Comparison of ENCODE assay signal across 11 cellular contexts in the genomic region with DNA sequence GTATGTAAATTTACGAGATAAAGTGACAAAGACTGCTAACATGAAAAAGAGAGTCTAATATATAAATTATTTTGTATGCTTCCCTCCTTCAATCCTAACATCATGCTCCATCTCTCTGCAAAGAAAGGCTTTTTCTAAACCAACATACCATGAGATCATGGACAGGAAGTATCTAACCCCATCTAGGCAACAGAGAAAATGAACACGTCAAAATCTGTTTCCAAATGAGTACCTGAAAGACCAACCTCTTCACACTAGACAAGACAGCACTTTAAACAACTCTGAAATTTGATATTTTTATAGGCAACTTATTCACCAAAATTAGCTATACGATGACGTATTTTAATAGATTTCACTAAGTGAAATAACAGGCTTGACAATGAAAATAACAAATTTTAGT. TPM values are rescaled to one million over a fixed set of nuclear protein-coding genes. Genes with fewer than 3 reads are reported as not detected.
A peak's percentile ranks its signal among the peaks of the same experiment; 100 is the strongest.
DNase-seq lines count a peak whose midpoint lies in the region; ATAC-seq, FAIRE-seq and TF ChIP-seq lines count a peak whose summit lies in the region.
"Had no signal": no experiment of that assay in that cellular context is flagged by ENCODE, and none has a peak within 500 bp of the region (broad histone marks: within the 10 kb centered on the region; RNA-seq: fewer than 3 reads in every experiment).

No MANE protein-coding gene starts in this region.

- H3K4me3 Mint-ChIP-seq in osteocyte (ENCODE audit: unreplicated experiment), result no peak overlapping the region

- H3K4me1 ChIP-seq in HepG2 (ENCODE audit: insufficient read depth, low read length) (peaks cover 23% of the 10 kb centered on the region), right lobe of liver (peaks cover 0 to 25% (median 8%) of the 10 kb centered on the region in 4 donors), thoracic aorta (ENCODE audit: control insufficient read depth in 1 of 2, low read depth in 2 of 2) (peaks cover 0 to 18% of the 10 kb centered on the region in 2 donors)

- no peak overlapping the region for H3K9ac ChIP-seq in HepG2 (ENCODE audit: insufficient read depth, low read depth, low read length)

- H3K4me2 ChIP-seq in HepG2 (ENCODE audit: low read depth, low read length), result no peak overlapping the region

- ATAC-seq in HepG2, result no peak
- ATAC-seq in right lobe of liver, result no peak
- ATAC-seq in GM21786 (IDR thresholded peaks at IDR 0.05; ENCODE audit: unreplicated experiment), result peak; percentile 88
- ATAC-seq in HG03469 (IDR thresholded peaks at IDR 0.05; ENCODE audit: unreplicated experiment), result peak; percentile 44
- no peak for ATAC-seq in thoracic aorta (ENCODE audit: insufficient number of reproducible peaks, low FRiP score, low read depth)
- ATAC-seq in HG02798 (IDR thresholded peaks at IDR 0.05; ENCODE audit: poor library complexity, unreplicated experiment), result no peak

- H3K79me2 ChIP-seq in HepG2 (ENCODE audit: insufficient read depth, low read length), result peaks cover 79% of the 10 kb centered on the region

- TF ChIP-seq EP300 in HepG2 (IDR thresholded peaks at IDR 0.05; ENCODE audit: low read depth in 2 of 2, low read length in 2 of 2) (no peak), HepG2 (CRISPR knock-in tag; IDR thresholded peaks at IDR 0.05; ENCODE audit: borderline replicate concordance) (no peak)

- H4K20me1 ChIP-seq in HepG2 (ENCODE audit: insufficient read depth, low read length), result peaks cover 71% of the 10 kb centered on the region

- H3K4me1 Mint-ChIP-seq in osteocyte (ENCODE audit: unreplicated experiment), result no peaks in the 10 kb centered on the region

- no TSS peak for BruUV-seq in HepG2 (replicated peaks; lab: Mats Ljungman, UMichigan)

- TF ChIP-seq POLR2A in HepG2 (IDR thresholded peaks at IDR 0.05; ENCODE audit: insufficient read depth in 1 of 2, low read depth in 2 of 2, low read length in 2 of 2) (no peak), right lobe of liver (IDR thresholded peaks at IDR 0.05) (no peak)

- FAIRE-seq in HepG2 (lab: Jason Lieb, UNC) (no peak), urothelium cell line (lab: Jason Lieb, UNC) (no peak)

- POLR2A ChIA-PET in HepG2 (lab: Yijun Ruan, JAX), result no interaction called here

- H3K9me3 ChIP-seq in HepG2 (ENCODE audit: low read length), result no peaks in the 10 kb centered on the region
- no peaks in the 10 kb centered on the region for H3K9me3 ChIP-seq in right lobe of liver
- H3K9me3 ChIP-seq in thoracic aorta, result no peaks in the 10 kb centered on the region

- no peaks in the 10 kb centered on the region for H3K36me3 Mint-ChIP-seq in osteocyte (ENCODE audit: unreplicated experiment)

- intact Hi-C loops in HepG2 (cut with micrococcal nuclease; ENCODE audit: unreplicated experiment) (no loop called here), right lobe of liver (cut with DNase I) (no loop called here)

- H3K27me3 Mint-ChIP-seq in osteocyte (ENCODE audit: unreplicated experiment), result peaks cover 6% of the 10 kb centered on the region

- in situ Hi-C loops in HepG2 (cut with HindIII; ENCODE audit: extremely low pct_ligation_motif_present, low pct_unique_long_range_greater_than_20kb), result no loop called here

- H3K9me3 Mint-ChIP-seq in osteocyte (ENCODE audit: unreplicated experiment), result no peaks in the 10 kb centered on the region

- no peak for TF ChIP-seq RAD21 in HepG2 (CRISPR knock-in tag; IDR thresholded peaks at IDR 0.05)

- H3K27ac Mint-ChIP-seq in osteocyte (ENCODE audit: unreplicated experiment), result no peak overlapping the region

- no peak overlapping the region for H3K4me3 ChIP-seq in HepG2 (replicated peaks in 1 of 3; ENCODE audit: insufficient read depth in 1 of 3, low read depth in 2 of 3, low read length in 3 of 3)
- H3K4me3 ChIP-seq in right lobe of liver, result no peak overlapping the region
- peak overlapping the region; percentile 48 for H3K4me3 ChIP-seq in thoracic aorta
- H3K4me3 ChIP-seq: SK-N-MC had no signal

- H2AFZ ChIP-seq in HepG2 (ENCODE audit: low read length), result no peak overlapping the region

- H3K36me3 ChIP-seq in HepG2 (replicated peaks in 1 of 2; ENCODE audit: control insufficient read depth in 1 of 2, insufficient read depth in 2 of 2, low read length in 2 of 2) (peaks cover 20 to 82% of the 10 kb centered on the region in 2 experiments), right lobe of liver (no peaks in the 10 kb centered on the region), thoracic aorta (no peaks in the 10 kb centered on the region)

- no peak for DNase-seq in HepG2 (ENCODE audit: low spot score)
- no peak for DNase-seq in right lobe of liver
- no peak for DNase-seq in thoracic aorta (ENCODE audit: low spot score)
- DNase-seq in osteocyte (ENCODE audit: extremely low spot score, unreplicated experiment), result no peak
- no peak for DNase-seq in urothelium cell line (ENCODE audit: low spot score)
- DNase-seq: kidney, NCI-H187 treated with DMSO at 0.1 percent for 48 hours had no signal

- no peak for TF ChIP-seq CTCF in HepG2 (CRISPR knock-in tag; IDR thresholded peaks at IDR 0.05)
- no peak for TF ChIP-seq CTCF in right lobe of liver (IDR thresholded peaks at IDR 0.05)
- TF ChIP-seq CTCF in thoracic aorta (IDR thresholded peaks at IDR 0.05), result no peak
- TF ChIP-seq CTCF in osteocyte (IDR thresholded peaks at IDR 0.05), result no peak

- CTCF ChIA-PET in HepG2 (lab: Yijun Ruan, JAX; ENCODE audit: low intra/inter-chr PET ratio, low total read pairs), result no interaction called here

- H3K27ac ChIP-seq in HepG2 (ENCODE audit: extremely low read length, insufficient read depth, low read length), result no peak overlapping the region
- no peak overlapping the region for H3K27ac ChIP-seq in right lobe of liver
- H3K27ac ChIP-seq in thoracic aorta, result no peak overlapping the region
- H3K27ac ChIP-seq: SK-N-MC had no signal

- 99% methylated on average over 4 of the region's 4 CpGs for WGBS in HepG2 (ENCODE audit: low lambda C conversion rate)
- 74% methylated on average over 4 of the region's 4 CpGs for WGBS in right lobe of liver (ENCODE audit: insufficient coverage, low coverage, low lambda C conversion rate, missing lambda C conversion rate)

- H3K27me3 ChIP-seq in HepG2 (ENCODE audit: control insufficient read depth in 1 of 2, insufficient read depth in 2 of 2, low read length in 2 of 2) (no peaks in the 10 kb centered on the region), right lobe of liver (no peaks in the 10 kb centered on the region), thoracic aorta (replicated peaks; ENCODE audit: insufficient read depth) (no peaks in the 10 kb centered on the region)

TF ChIP-seq in HepG2, 621 proteins besides CTCF, POLR2A, EP300 and RAD21 (continues in another document):
- TF ChIP-seq, protein P1, sequence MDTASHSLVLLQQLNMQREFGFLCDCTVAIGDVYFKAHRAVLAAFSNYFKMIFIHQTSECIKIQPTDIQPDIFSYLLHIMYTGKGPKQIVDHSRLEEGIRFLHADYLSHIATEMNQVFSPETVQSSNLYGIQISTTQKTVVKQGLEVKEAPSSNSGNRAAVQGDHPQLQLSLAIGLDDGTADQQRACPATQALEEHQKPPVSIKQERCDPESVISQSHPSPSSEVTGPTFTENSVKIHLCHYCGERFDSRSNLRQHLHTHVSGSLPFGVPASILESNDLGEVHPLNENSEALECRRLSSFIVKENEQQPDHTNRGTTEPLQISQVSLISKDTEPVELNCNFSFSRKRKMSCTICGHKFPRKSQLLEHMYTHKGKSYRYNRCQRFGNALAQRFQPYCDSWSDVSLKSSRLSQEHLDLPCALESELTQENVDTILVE (CRISPR knock-in tag; IDR thresholded peaks at IDR 0.05), result no peak
- TF ChIP-seq ZNF558 (CRISPR knock-in tag; IDR thresholded peaks at IDR 0.05; ENCODE audit: borderline replicate concordance) (no peak), POLR2G (IDR thresholded peaks at IDR 0.05; ENCODE audit: low read depth, low read length) (no peak), TCF12 (IDR thresholded peaks at IDR 0.05) (no peak), TCF12 (CRISPR knock-in tag; IDR thresholded peaks at IDR 0.05) (no peak), POLR2AphosphoS5 (IDR thresholded peaks at IDR 0.05; ENCODE audit: low read depth, low read length) (peak; percentile 24; the same call in 1 of the 2 replicates)

RNA-seq across cellular contexts. Expression of a gene that starts 54.6 kb away (rescaled TPM):
- total RNA-seq in HepG2 (2016; rRNA removed; fragmentation: Illumina TruSeq; extraction: Trizol), result 98.7 and 156 TPM in 2 replicates
- 8.0 and 9.3 TPM in 2 replicates for total RNA-seq in HepG2 (2016; cell fraction: cytosol; rRNA removed; fragmentation: Illumina TruSeq; extraction: Trizol; ENCODE audit: low read depth)
- 92.1 and 154 TPM in 2 replicates for total RNA-seq in HepG2 (2016; cell fraction: insoluble cytoplasmic fraction; rRNA removed; fragmentation: Illumina TruSeq; extraction: Trizol)
- 35.4 and 40.1 TPM in 2 replicates for total RNA-seq in HepG2 (2016; cell fraction: membrane; rRNA removed; fragmentation: Illumina TruSeq; extraction: Trizol)
- 183 and 203 TPM in 2 replicates for total RNA-seq in HepG2 (2016; cell fraction: nucleus; rRNA removed; fragmentation: Illumina TruSeq; extraction: Trizol)
- 192 and 236 TPM in 2 replicates for polyA plus RNA-seq in HepG2 (2011; rRNA removed)
- polyA plus RNA-seq in HepG2 (2011; cell fraction: cytosol; rRNA removed), result 99.8 and 148 TPM in 2 replicates
- polyA plus RNA-seq in HepG2 (2011; cell fraction: nucleus; rRNA removed), result 62.7 and 77.6 TPM in 2 replicates
- 214 and 224 TPM in 2 replicates for polyA plus RNA-seq in HepG2 (2012)
- polyA plus RNA-seq in HepG2 (2016; cell fraction: cytosol; fragmentation: Illumina TruSeq; extraction: Trizol; ENCODE audit: low read depth), result 6.6 and 6.7 TPM in 2 replicates
- 106 and 111 TPM in 2 replicates for polyA plus RNA-seq in HepG2 (2016; cell fraction: insoluble cytoplasmic fraction; fragmentation: Illumina TruSeq; extraction: Trizol; ENCODE audit: low read depth)
- 19.3 and 22.4 TPM in 2 replicates for polyA plus RNA-seq in HepG2 (2016; cell fraction: membrane; fragmentation: Illumina TruSeq; extraction: Trizol; ENCODE audit: low read depth)
- 218 and 229 TPM in 2 replicates for polyA plus RNA-seq in HepG2 (2016; cell fraction: nucleus; fragmentation: Illumina TruSeq; extraction: Trizol; ENCODE audit: insufficient read depth, low read depth)
- polyA minus RNA-seq in HepG2 (2011; rRNA and poly(A)+ RNA removed; ENCODE audit: low replicate concordance), result 0.70 and 113 TPM in 2 replicates
- polyA minus RNA-seq in HepG2 (2011; cell fraction: cytosol; rRNA and poly(A)+ RNA removed), result 203 TPM in 2 replicates
- polyA minus RNA-seq in HepG2 (2011; cell fraction: nucleus; rRNA and poly(A)+ RNA removed), result 222 and 223 TPM in 2 replicates
- total RNA-seq in right lobe of liver, result 100 to 1,000 TPM; 109 to 191 (median 139) TPM
- 100 to 1,000 TPM in 1 of 2 donors, 10 to 100 TPM in 1; 98.6 to 115 TPM for total RNA-seq in thoracic aorta
- 6.8 and 7.0 TPM in 2 replicates for total RNA-seq in osteocyte

Comparison
In these comparisons a context has a peak if more than half of its experiments do, and no peak if none do; other contexts are left out.
1. ATAC-seq: peak in GM21786 (single experiment) and HG03469 (single experiment); none in HepG2 (single experiment), right lobe of liver (0 of 4), thoracic aorta (single experiment) and HG02798 (single experiment).